ENCODE assay signal across 30 cellular contexts in genomic region chr4:134666640-134667039, GRCh38.
"Had no signal": no experiment of that assay in that cellular context is flagged by ENCODE, and none has a peak within 500 bp of the region (broad histone marks: within the 10 kb centered on the region; RNA-seq: fewer than 3 reads in every experiment).

No MANE protein-coding gene starts in this region.

- H3K36me3 Mint-ChIP-seq: naive B cell; naive thymus-derived CD8-positive, alpha-beta T cell; natural killer cell treated with Interleukin-12 subunit alpha and Interleukin-12 subunit beta and Interleukin-15 and Interleukin-18, amount 100 ng/mL, for 72 hours; stimulated activated effector memory CD8-positive, alpha-beta T cell treated with anti-CD3 and anti-CD28 coated beads, Interleukin-12 subunit alpha, Interleukin-12 subunit beta, amount 100 ng/mL, for 72 hours; type B pancreatic cell had no signal

- H3K36me3 ChIP-seq: neutrophil, pancreas, right lobe of liver, spleen, suprapubic skin, tibial artery, transverse colon, upper lobe of right lung, uterus had no signal

- H3K27me3 Mint-ChIP-seq: naive B cell; naive thymus-derived CD8-positive, alpha-beta T cell; natural killer cell treated with Interleukin-12 subunit alpha and Interleukin-12 subunit beta and Interleukin-15 and Interleukin-18, amount 100 ng/mL, for 72 hours; progenitor cell of endocrine pancreas; stimulated activated naive CD8-positive, alpha-beta T cell treated with anti-CD3 and anti-CD28 coated beads, Interleukin-15, amount 100 ng/mL, for 72 hours; type B pancreatic cell had no signal

- H3K4me1 Mint-ChIP-seq: naive B cell; naive thymus-derived CD8-positive, alpha-beta T cell; nephron progenitor cell; neural crest cell; stimulated activated effector memory CD8-positive, alpha-beta T cell treated with anti-CD3 and anti-CD28 coated beads, Interleukin-12 subunit alpha, Interleukin-12 subunit beta, amount 100 ng/mL, for 72 hours; stimulated activated naive CD8-positive, alpha-beta T cell treated with anti-CD3 and anti-CD28 coated beads, Interleukin-15, amount 100 ng/mL, for 72 hours had no signal

- H3K4me3 Mint-ChIP-seq: naive B cell; naive thymus-derived CD8-positive, alpha-beta T cell; natural killer cell treated with Interleukin-12 subunit alpha and Interleukin-12 subunit beta and Interleukin-15 and Interleukin-18, amount 100 ng/mL, for 72 hours; nephron progenitor cell; neural crest cell; stimulated activated effector memory CD8-positive, alpha-beta T cell treated with anti-CD3 and anti-CD28 coated beads, Interleukin-12 subunit alpha, Interleukin-12 subunit beta, amount 100 ng/mL, for 72 hours; stimulated activated naive CD8-positive, alpha-beta T cell treated with anti-CD3 and anti-CD28 coated beads, Interleukin-15, amount 100 ng/mL, for 72 hours; type B pancreatic cell had no signal

- DNase-seq: naive B cell; nephron progenitor cell; nucleus accumbens; psoas muscle; right cardiac atrium; right lobe of liver; stimulated activated CD4-positive, alpha-beta T cell treated with anti-CD3 and anti-CD28 coated beads, Interleukin-12 subunit alpha, Interleukin-12 subunit beta, amount 100 ng/mL, for 4 hours; stimulated activated CD4-positive, alpha-beta T cell treated with anti-CD3 and anti-CD28 coated beads, Interleukin-1b, Interleukin-23, amount 100 ng/mL, for 48 hours; stimulated activated CD4-positive, alpha-beta T cell treated with anti-CD3 and anti-CD28 coated beads, Interleukin-4, amount 100 ng/mL, for 24 hours; stimulated activated naive CD4-positive, alpha-beta T cell; stimulated activated naive CD8-positive, alpha-beta T cell treated with anti-CD3 and anti-CD28 coated beads, Interleukin-15, amount 100 ng/mL, for 72 hours; stimulated activated naive CD8-positive, alpha-beta T cell treated with anti-CD3 and anti-CD28 coated beads, Interleukin-15, Interleukin-2, amounts not matched to agents 100 U/mL and 50 U/mL, for 24 hours; substantia nigra; testis; tibial artery; transverse colon; upper lobe of right lung; uterus had no signal

- H3K27ac ChIP-seq: neutrophil, pancreas, psoas muscle, right lobe of liver, skin epidermis, spleen, suprapubic skin, testis, tibial artery, transverse colon, upper lobe of right lung, uterus had no signal

- H3K27me3 ChIP-seq: neutrophil, pancreas, right lobe of liver, spleen, suprapubic skin, testis, tibial artery, transverse colon, upper lobe of right lung, uterus had no signal

- H3K4me2 ChIP-seq: smooth muscle cell had no signal

- H3K4me3 ChIP-seq: pancreas, psoas muscle, right lobe of liver, skin epidermis, smooth muscle cell, spleen, suprapubic skin, testis, tibial artery, transverse colon, upper lobe of right lung, uterus had no signal

- H3K4me1 ChIP-seq: pancreas, psoas muscle, right lobe of liver, spleen, suprapubic skin, testis, tibial artery, transverse colon, upper lobe of right lung, uterus had no signal

- H3K9me3 Mint-ChIP-seq: nephron progenitor cell; neural crest cell; stimulated activated naive CD8-positive, alpha-beta T cell treated with anti-CD3 and anti-CD28 coated beads, Interleukin-15, amount 100 ng/mL, for 72 hours; type B pancreatic cell had no signal

- H3K9me3 ChIP-seq: neutrophil, pancreas, psoas muscle, right lobe of liver, suprapubic skin, testis, tibial artery, transverse colon, upper lobe of right lung, uterus had no signal

- H3K27ac Mint-ChIP-seq: naive B cell; naive thymus-derived CD8-positive, alpha-beta T cell; natural killer cell treated with Interleukin-12 subunit alpha and Interleukin-12 subunit beta and Interleukin-15 and Interleukin-18, amount 100 ng/mL, for 72 hours; nephron progenitor cell; progenitor cell of endocrine pancreas; stimulated activated effector memory CD8-positive, alpha-beta T cell treated with anti-CD3 and anti-CD28 coated beads, Interleukin-12 subunit alpha, Interleukin-12 subunit beta, amount 100 ng/mL, for 72 hours; stimulated activated naive CD8-positive, alpha-beta T cell treated with anti-CD3 and anti-CD28 coated beads, Interleukin-15, amount 100 ng/mL, for 72 hours; type B pancreatic cell had no signal
